25 cellular contexts compared by ENCODE assay signal in genomic region chr18:56691530-56691929, GRCh38. TPM values are rescaled to one million over a fixed set of nuclear protein-coding genes. Genes with fewer than 3 reads are reported as not detected.
DNase-seq lines count a peak whose midpoint lies in the region; FAIRE-seq and TF ChIP-seq lines count a peak whose summit lies in the region.
"Had no signal": no experiment of that assay in that cellular context is flagged by ENCODE, and none has a peak within 500 bp of the region (broad histone marks: within the 10 kb centered on the region; RNA-seq: fewer than 3 reads in every experiment).

No MANE protein-coding gene starts in this region.

- H2AK5ac ChIP-seq in mesenchymal stem cell (ENCODE audit: low read length, severe bottlenecking), result no peak overlapping the region

- POLR2A ChIA-PET in SK-N-SH (lab: Yijun Ruan, JAX), result no interaction called here
- POLR2A ChIA-PET in Caco-2 (lab: Charles Lee), result no interaction called here

- H3K79me1 ChIP-seq in mesenchymal stem cell (replicated peaks; ENCODE audit: low read length, poor library complexity, severe bottlenecking), result peaks cover 3% of the 10 kb centered on the region

- H3K4me3 Mint-ChIP-seq in Caco-2 (ENCODE audit: unreplicated experiment), result no peak overlapping the region
- H3K4me3 Mint-ChIP-seq: CD14-positive monocyte; CD4-positive, alpha-beta T cell; GM23338; H9; HFFc6 had no signal

- H2BK15ac ChIP-seq in mesenchymal stem cell (ENCODE audit: low read depth, poor library complexity, severe bottlenecking), result no peak overlapping the region

- no peak overlapping the region for H3K4ac ChIP-seq in mesenchymal stem cell (ENCODE audit: low read depth in 1 of 2, low read length in 2 of 2)

- no peaks in the 10 kb centered on the region for H3K4me1 Mint-ChIP-seq in Caco-2 (ENCODE audit: low read depth, unreplicated experiment)
- H3K4me1 Mint-ChIP-seq: GM23338, H9 had no signal

- DNase-seq in SK-N-SH (no peak), caudate nucleus (lab: John Stamatoyannopoulos, UW) (peak in 2 of 61 donors; percentile 6), mesenchymal stem cell (no peak), Caco-2 (no peak), erythroblast (lab: John Stamatoyannopoulos, UW) (no peak), iPS-NIHi11 (ENCODE audit: low spot score) (no peak)
- DNase-seq: ACHN; AML-193; BE2C; CD4-positive, alpha-beta T cell; COR-L47; DMS153; DND-41; GDM1; H9; HFFc6 had no signal

- H2BK120ac ChIP-seq in mesenchymal stem cell (ENCODE audit: low read depth, low read length), result no peak overlapping the region

- no peak overlapping the region for H3K23ac ChIP-seq in mesenchymal stem cell (ENCODE audit: low read length in 2 of 2)

- no peaks in the 10 kb centered on the region for H3K27me3 Mint-ChIP-seq in Caco-2 (ENCODE audit: insufficient read depth, unreplicated experiment)
- H3K27me3 Mint-ChIP-seq: CD4-positive, alpha-beta T cell had no signal

- H3K9me2 ChIP-seq in SK-N-SH, result no peaks in the 10 kb centered on the region

- CTCF ChIA-PET in SK-N-SH (lab: Yijun Ruan, JAX) (no interaction called here), Caco-2 (lab: Charles Lee) (no interaction called here)

- H3K36me3 Mint-ChIP-seq in Caco-2 (ENCODE audit: insufficient read depth, unreplicated experiment), result no peaks in the 10 kb centered on the region

- FAIRE-seq in A204.1 (lab: Jason Lieb, UNC), result peak; percentile 65
- FAIRE-seq in islet of Langerhans (lab: Jason Lieb, UNC), result peak; percentile 60
- FAIRE-seq: A549, GM12878, GM19239 had no signal

- H3K9ac ChIP-seq in SK-N-SH, result no peak overlapping the region
- H3K9ac ChIP-seq in mesenchymal stem cell (ENCODE audit: low read length), result no peak overlapping the region
- H3K9ac ChIP-seq: BLaER1 treated with 17β-estradiol and CSF1 and Interleukin-3, amounts not matched to agents 10 nM and 100 nM had no signal

- H3K4me2 ChIP-seq in SK-N-SH, result no peak overlapping the region
- H3K4me2 ChIP-seq in mesenchymal stem cell (ENCODE audit: low read length, poor library complexity, severe bottlenecking), result no peak overlapping the region
- H3K4me2 ChIP-seq: A549; BLaER1 treated with 17β-estradiol and CSF1 and Interleukin-3, amounts not matched to agents 10 nM and 100 nM; GM23338 had no signal

- no peak for TF ChIP-seq EP300 in SK-N-SH (IDR thresholded peaks at IDR 0.05; ENCODE audit: borderline replicate concordance in 1 of 2, low read depth in 1 of 2, low read length in 1 of 2)

- intact Hi-C loops in Caco-2 (cut with micrococcal nuclease; ENCODE audit: unreplicated experiment), result no loop called here

- no peaks in the 10 kb centered on the region for H3K79me2 ChIP-seq in SK-N-SH (ENCODE audit: insufficient read depth)

- peaks cover 10 to 18% of the 10 kb centered on the region in 2 experiments for H3K36me3 ChIP-seq in SK-N-SH (replicated peaks in 1 of 2; ENCODE audit: control insufficient read depth in 1 of 2, insufficient read depth in 2 of 2, low read length in 1 of 2)
- H3K36me3 ChIP-seq in mesenchymal stem cell (ENCODE audit: control insufficient read depth in 1 of 2, insufficient read depth in 2 of 2, low read depth in 1 of 2, low read length in 2 of 2), result peaks cover 4 to 30% of the 10 kb centered on the region in 2 experiments
- H3K36me3 ChIP-seq in Caco-2 (ENCODE audit: control insufficient read depth, insufficient read depth, low read length), result no peaks in the 10 kb centered on the region
- H3K36me3 ChIP-seq: BE2C had no signal

- no peak for TF ChIP-seq RAD21 in SK-N-SH (IDR thresholded peaks at IDR 0.05; ENCODE audit: low read length)

- no peak overlapping the region for H3K18ac ChIP-seq in mesenchymal stem cell (ENCODE audit: low read depth in 1 of 2, low read length in 2 of 2)

- no peak overlapping the region for H3K14ac ChIP-seq in mesenchymal stem cell (ENCODE audit: low read length in 2 of 2)

- H2AFZ ChIP-seq in SK-N-SH (ENCODE audit: low read depth) (no peak overlapping the region), mesenchymal stem cell (ENCODE audit: low read depth, low read length) (no peak overlapping the region)
- H2AFZ ChIP-seq: GM23338 had no signal

- TF ChIP-seq POLR2A in erythroblast (IDR thresholded peaks at IDR 0.05; ENCODE audit: low read length), result no peak

- no peaks in the 10 kb centered on the region for H3K9me3 Mint-ChIP-seq in Caco-2 (ENCODE audit: unreplicated experiment)
- H3K9me3 Mint-ChIP-seq: CD14-positive monocyte; CD4-positive, alpha-beta T cell; GM23338; H9; HFFc6 had no signal

- no peaks in the 10 kb centered on the region for H4K20me1 ChIP-seq in SK-N-SH (ENCODE audit: insufficient read depth)
- H4K20me1 ChIP-seq: BLaER1 treated with 17β-estradiol and CSF1 and Interleukin-3, amounts not matched to agents 10 nM and 100 nM had no signal

- H3K27me3 ChIP-seq in SK-N-SH (ENCODE audit: insufficient read depth), result no peaks in the 10 kb centered on the region
- H3K27me3 ChIP-seq in mesenchymal stem cell (ENCODE audit: control insufficient read depth in 1 of 2, insufficient read depth in 1 of 2, low read length in 2 of 2), result no peaks in the 10 kb centered on the region
- H3K27me3 ChIP-seq in Caco-2 (replicated peaks; ENCODE audit: control insufficient read depth, insufficient read depth, low read length), result no peaks in the 10 kb centered on the region
- H3K27me3 ChIP-seq: BE2C; BLaER1 treated with 17β-estradiol and CSF1 and Interleukin-3, amounts not matched to agents 10 nM and 100 nM had no signal

- peaks cover 2% of the 10 kb centered on the region for H3F3A ChIP-seq in SK-N-SH (replicated peaks; ENCODE audit: insufficient read depth)

- no peak overlapping the region for H2BK12ac ChIP-seq in mesenchymal stem cell (ENCODE audit: low read length in 2 of 2)

- WGBS in SK-N-SH (ENCODE audit: low lambda C conversion rate), result 38% methylated on average over 2 of the region's 2 CpGs
- no CpG with 5 or more reads among the region's 2 CpGs for WGBS in mesenchymal stem cell

- H3K4me1 ChIP-seq in SK-N-SH (ENCODE audit: control insufficient read depth in 1 of 2, insufficient read depth in 2 of 2, low read depth in 1 of 2, low read length in 1 of 2), result no peaks in the 10 kb centered on the region
- no peaks in the 10 kb centered on the region for H3K4me1 ChIP-seq in mesenchymal stem cell (ENCODE audit: control insufficient read depth, insufficient read depth, low read depth, low read length)
- no peaks in the 10 kb centered on the region for H3K4me1 ChIP-seq in Caco-2
- H3K4me1 ChIP-seq: A549; BE2C; BLaER1 treated with 17β-estradiol and CSF1 and Interleukin-3, amounts not matched to agents 10 nM and 100 nM had no signal

- TF ChIP-seq CTCF in SK-N-SH (IDR thresholded peaks at IDR 0.05) (no peak), Caco-2 (IDR thresholded peaks at IDR 0.05; ENCODE audit: insufficient read depth in 1 of 2, low read depth in 1 of 2, low read length in 1 of 2, severe bottlenecking in 1 of 2, unreplicated experiment in 1 of 2) (no peak)

- BruUV-seq in Caco-2 (replicated peaks; lab: Mats Ljungman, UMichigan), result no TSS peak

- H3K27ac ChIP-seq in SK-N-SH (ENCODE audit: low read depth in 2 of 2, low read length in 1 of 2) (peak overlapping the region in 1 of 2 experiments; percentile 11; a peak in 1 of 4 replicates), caudate nucleus (ENCODE audit: low read depth, low read length) (peak overlapping the region; percentile 55), mesenchymal stem cell (ENCODE audit: low read length, poor library complexity, severe bottlenecking) (no peak overlapping the region)
- H3K27ac ChIP-seq: 22Rv1; A549; BLaER1 treated with 17β-estradiol and CSF1 and Interleukin-3, amounts not matched to agents 10 nM and 100 nM had no signal

- H3K27ac Mint-ChIP-seq in Caco-2 (ENCODE audit: unreplicated experiment), result no peak overlapping the region
- H3K27ac Mint-ChIP-seq: CD4-positive, alpha-beta T cell; GM23338; H9; HFFc6 had no signal

- no peak overlapping the region for H4K8ac ChIP-seq in mesenchymal stem cell (ENCODE audit: low read length)

- no peak overlapping the region for H4K91ac ChIP-seq in mesenchymal stem cell (ENCODE audit: low read length)

- H3K9me3 ChIP-seq in SK-N-SH (no peaks in the 10 kb centered on the region), mesenchymal stem cell (ENCODE audit: control insufficient read depth, low read length) (no peaks in the 10 kb centered on the region), Caco-2 (no peaks in the 10 kb centered on the region)
- H3K9me3 ChIP-seq: A549; BE2C; BLaER1 treated with 17β-estradiol and CSF1 and Interleukin-3, amounts not matched to agents 10 nM and 100 nM had no signal

- no peak overlapping the region for H3K4me3 ChIP-seq in SK-N-SH (ENCODE audit: low read depth in 2 of 2, low read length in 1 of 2)
- no peak overlapping the region for H3K4me3 ChIP-seq in mesenchymal stem cell (ENCODE audit: insufficient read depth in 1 of 2, low read depth in 1 of 2, low read length in 2 of 2)
- H3K4me3 ChIP-seq in Caco-2 (ENCODE audit: low read depth, low read length), result no peak overlapping the region
- H3K4me3 ChIP-seq: A549; BLaER1 treated with 17β-estradiol and CSF1 and Interleukin-3, amounts not matched to agents 10 nM and 100 nM; GM12878; GM23338 had no signal

- no peak overlapping the region for H2BK5ac ChIP-seq in mesenchymal stem cell (ENCODE audit: low read depth, low read length, poor library complexity, severe bottlenecking)

TF ChIP-seq in SK-N-SH, 30 proteins besides CTCF, POLR2A, EP300 and RAD21 (continues in another document):
- TF ChIP-seq POLR2AphosphoS5 (IDR thresholded peaks at IDR 0.05; ENCODE audit: low read depth, low read length), result no peak
- 0 out of 2 replicates have a peak, but pooled peaks have one; percentile 15 for TF ChIP-seq TCF12 (IDR thresholded peaks at IDR 0.05)
- TF ChIP-seq FOSL2 (IDR thresholded peaks at IDR 0.05; ENCODE audit: borderline replicate concordance, low read depth), result no peak
- TF ChIP-seq JUND (IDR thresholded peaks at IDR 0.05), result peak; percentile 15; the same call in 1 of the 2 replicates
- no peak for TF ChIP-seq USF2 (IDR thresholded peaks at IDR 0.05; ENCODE audit: borderline replicate concordance, low read depth, low read length)

RNA-seq across cellular contexts. Expression of gene WDR7, which starts 40.4 kb away (rescaled TPM):
- polyA plus RNA-seq in SK-N-SH (2012; rRNA removed), result 2.6 and 4.1 TPM in 2 replicates
- 2.2 and 2.3 TPM in 2 replicates for polyA plus RNA-seq in SK-N-SH (2012; cell fraction: cytosol; rRNA removed)
- 6.1 and 6.5 TPM in 2 replicates for polyA plus RNA-seq in SK-N-SH (2012; cell fraction: nucleus; rRNA removed)
- 9.5 TPM for polyA plus RNA-seq in mesenchymal stem cell (2013, experiment 1 of 2)
- polyA plus RNA-seq in mesenchymal stem cell (2013, experiment 2 of 2), result 9.6 TPM
- 7.8 and 8.1 TPM in 2 replicates for total RNA-seq in Caco-2 (2022)

RNA-seq across cellular contexts. Expression of gene TXNL1, which starts 53.1 kb away (rescaled TPM):
- 37.4 and 39.7 TPM in 2 replicates for polyA plus RNA-seq in SK-N-SH (2012; rRNA removed)
- 53.1 and 71.9 TPM in 2 replicates for polyA plus RNA-seq in SK-N-SH (2012; cell fraction: cytosol; rRNA removed)
- polyA plus RNA-seq in SK-N-SH (2012; cell fraction: nucleus; rRNA removed), result 18.7 and 22.8 TPM in 2 replicates
- polyA plus RNA-seq in mesenchymal stem cell (2013, experiment 1 of 2), result 99.0 TPM
- polyA plus RNA-seq in mesenchymal stem cell (2013, experiment 2 of 2), result 101 TPM
- 46.9 and 49.0 TPM in 2 replicates for total RNA-seq in Caco-2 (2022)
